ENCODE assay signal across 1 cellular context in the genomic region with DNA sequence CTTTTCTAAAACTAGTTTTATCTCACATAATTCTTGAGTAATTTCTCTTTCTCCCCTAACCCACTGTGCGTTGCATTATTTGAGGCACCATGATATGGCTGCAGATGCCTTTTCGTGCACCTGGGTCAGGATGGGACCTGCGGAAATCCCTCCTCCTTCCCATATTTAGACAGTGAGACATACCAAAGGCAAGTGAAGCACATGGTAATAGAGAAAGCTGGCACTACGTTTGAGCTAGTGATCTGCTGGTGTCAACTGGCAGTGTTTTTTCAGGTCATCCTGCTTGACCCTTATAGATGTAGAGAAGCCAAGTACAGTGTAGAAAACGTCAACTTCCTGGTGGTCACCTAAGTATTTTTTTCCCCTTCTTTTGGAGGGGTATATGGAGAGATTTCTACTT.
TF ChIP-seq lines count a peak whose summit lies in the region.

No MANE protein-coding gene starts in this region.

TF ChIP-seq in GM23338, 12 proteins besides CTCF, POLR2A, EP300 and RAD21 (continued from another document):
- TF ChIP-seq, protein P1, sequence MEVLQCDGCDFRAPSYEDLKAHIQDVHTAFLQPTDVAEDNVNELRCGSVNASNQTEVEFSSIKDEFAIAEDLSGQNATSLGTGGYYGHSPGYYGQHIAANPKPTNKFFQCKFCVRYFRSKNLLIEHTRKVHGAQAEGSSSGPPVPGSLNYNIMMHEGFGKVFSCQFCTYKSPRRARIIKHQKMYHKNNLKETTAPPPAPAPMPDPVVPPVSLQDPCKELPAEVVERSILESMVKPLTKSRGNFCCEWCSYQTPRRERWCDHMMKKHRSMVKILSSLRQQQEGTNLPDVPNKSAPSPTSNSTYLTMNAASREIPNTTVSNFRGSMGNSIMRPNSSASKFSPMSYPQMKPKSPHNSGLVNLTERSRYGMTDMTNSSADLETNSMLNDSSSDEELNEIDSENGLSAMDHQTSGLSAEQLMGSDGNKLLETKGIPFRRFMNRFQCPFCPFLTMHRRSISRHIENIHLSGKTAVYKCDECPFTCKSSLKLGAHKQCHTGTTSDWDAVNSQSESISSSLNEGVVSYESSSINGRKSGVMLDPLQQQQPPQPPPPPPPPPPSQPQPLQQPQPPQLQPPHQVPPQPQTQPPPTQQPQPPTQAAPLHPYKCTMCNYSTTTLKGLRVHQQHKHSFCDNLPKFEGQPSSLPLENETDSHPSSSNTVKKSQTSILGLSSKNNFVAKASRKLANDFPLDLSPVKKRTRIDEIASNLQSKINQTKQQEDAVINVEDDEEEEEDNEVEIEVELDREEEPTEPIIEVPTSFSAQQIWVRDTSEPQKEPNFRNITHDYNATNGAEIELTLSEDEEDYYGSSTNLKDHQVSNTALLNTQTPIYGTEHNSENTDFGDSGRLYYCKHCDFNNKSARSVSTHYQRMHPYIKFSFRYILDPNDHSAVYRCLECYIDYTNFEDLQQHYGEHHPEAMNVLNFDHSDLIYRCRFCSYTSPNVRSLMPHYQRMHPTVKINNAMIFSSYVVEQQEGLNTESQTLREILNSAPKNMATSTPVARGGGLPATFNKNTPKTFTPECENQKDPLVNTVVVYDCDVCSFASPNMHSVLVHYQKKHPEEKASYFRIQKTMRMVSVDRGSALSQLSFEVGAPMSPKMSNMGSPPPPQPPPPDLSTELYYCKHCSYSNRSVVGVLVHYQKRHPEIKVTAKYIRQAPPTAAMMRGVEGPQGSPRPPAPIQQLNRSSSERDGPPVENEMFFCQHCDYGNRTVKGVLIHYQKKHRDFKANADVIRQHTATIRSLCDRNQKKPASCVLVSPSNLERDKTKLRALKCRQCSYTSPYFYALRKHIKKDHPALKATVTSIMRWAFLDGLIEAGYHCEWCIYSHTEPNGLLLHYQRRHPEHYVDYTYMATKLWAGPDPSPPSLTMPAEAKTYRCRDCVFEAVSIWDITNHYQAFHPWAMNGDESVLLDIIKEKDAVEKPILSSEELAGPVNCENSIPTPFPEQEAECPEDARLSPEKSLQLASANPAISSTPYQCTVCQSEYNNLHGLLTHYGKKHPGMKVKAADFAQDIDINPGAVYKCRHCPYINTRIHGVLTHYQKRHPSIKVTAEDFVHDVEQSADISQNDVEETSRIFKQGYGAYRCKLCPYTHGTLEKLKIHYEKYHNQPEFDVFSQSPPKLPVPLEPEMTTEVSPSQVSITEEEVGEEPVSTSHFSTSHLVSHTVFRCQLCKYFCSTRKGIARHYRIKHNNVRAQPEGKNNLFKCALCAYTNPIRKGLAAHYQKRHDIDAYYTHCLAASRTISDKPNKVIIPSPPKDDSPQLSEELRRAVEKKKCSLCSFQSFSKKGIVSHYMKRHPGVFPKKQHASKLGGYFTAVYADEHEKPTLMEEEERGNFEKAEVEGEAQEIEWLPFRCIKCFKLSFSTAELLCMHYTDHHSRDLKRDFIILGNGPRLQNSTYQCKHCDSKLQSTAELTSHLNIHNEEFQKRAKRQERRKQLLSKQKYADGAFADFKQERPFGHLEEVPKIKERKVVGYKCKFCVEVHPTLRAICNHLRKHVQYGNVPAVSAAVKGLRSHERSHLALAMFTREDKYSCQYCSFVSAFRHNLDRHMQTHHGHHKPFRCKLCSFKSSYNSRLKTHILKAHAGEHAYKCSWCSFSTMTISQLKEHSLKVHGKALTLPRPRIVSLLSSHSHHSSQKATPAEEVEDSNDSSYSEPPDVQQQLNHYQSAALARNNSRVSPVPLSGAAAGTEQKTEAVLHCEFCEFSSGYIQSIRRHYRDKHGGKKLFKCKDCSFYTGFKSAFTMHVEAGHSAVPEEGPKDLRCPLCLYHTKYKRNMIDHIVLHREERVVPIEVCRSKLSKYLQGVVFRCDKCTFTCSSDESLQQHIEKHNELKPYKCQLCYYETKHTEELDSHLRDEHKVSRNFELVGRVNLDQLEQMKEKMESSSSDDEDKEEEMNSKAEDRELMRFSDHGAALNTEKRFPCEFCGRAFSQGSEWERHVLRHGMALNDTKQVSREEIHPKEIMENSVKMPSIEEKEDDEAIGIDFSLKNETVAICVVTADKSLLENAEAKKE (CRISPR knock-in tag; IDR thresholded peaks at IDR 0.05) = no peak
- TF ChIP-seq EZH2 (IDR thresholded peaks at IDR 0.05; ENCODE audit: low read depth, unreplicated experiment) = no peak
- TF ChIP-seq ZNF331 (CRISPR knock-in tag; IDR thresholded peaks at IDR 0.05; ENCODE audit: low read depth) = no peak
